In the genomic region with DNA sequence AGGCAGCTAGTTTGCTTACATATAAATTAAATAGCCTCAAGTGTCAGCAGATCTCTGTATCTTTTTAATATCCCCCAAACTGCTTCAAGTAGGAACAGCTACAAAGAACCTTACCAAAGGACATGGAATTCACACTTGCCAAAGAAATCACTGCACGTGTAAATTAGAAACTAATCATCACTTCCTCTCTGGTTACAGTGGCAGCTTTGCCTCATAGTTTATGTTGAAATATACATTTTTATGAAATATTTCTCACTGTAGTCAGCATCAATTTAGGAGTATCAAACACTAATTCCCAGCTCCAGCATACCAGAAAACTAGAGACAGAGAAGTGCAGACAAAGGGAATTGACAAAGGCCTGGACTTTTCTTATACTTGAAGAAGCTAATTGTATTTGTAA, we compare ENCODE assay signal across 19 cellular contexts.
"Had no signal": no experiment of that assay in that cellular context is flagged by ENCODE, and none has a peak within 500 bp of the region (broad histone marks: within the 10 kb centered on the region; RNA-seq: fewer than 3 reads in every experiment).

No MANE protein-coding gene starts in this region.

- DNase-seq: activated B cell treated with CpG ODN at 0.5 μM for 24 hours; activated CD4-positive, alpha-beta T cell treated with anti-CD3 and anti-CD28 coated beads, Interleukin-2, amount 10 ng/mL, durations not matched to agents 24 days and 14 days; activated CD8-positive, alpha-beta memory T cell treated with anti-CD3 and anti-CD28 coated beads, Interleukin-2, amount 50 U/mL, for 48 hours; activated gamma-delta T cell; activated T-cell treated with anti-CD3 and anti-CD28 coated beads, Interleukin-2, amount 50 U/mL, for 72 hours; effector memory CD4-positive, alpha-beta T cell; hypothalamus; mesendoderm; natural killer cell; posterior cingulate gyrus; retina; stimulated activated CD4-positive, alpha-beta T cell treated with anti-CD3 and anti-CD28 coated beads, Interleukin-15, amount 100 ng/mL, for 24 hours; stimulated activated CD4-positive, alpha-beta T cell treated with anti-CD3 and anti-CD28 coated beads, Interleukin-4, amount 100 ng/mL, for 1 hour; stimulated activated naive CD4-positive, alpha-beta T cell; uterus had no signal

- H3K36me3 Mint-ChIP-seq: activated naive CD4-positive, alpha-beta T cell treated with anti-CD3 and anti-CD28 coated beads, Interleukin-2, amount 50 U/mL, for 72 hours; natural killer cell had no signal

- H3K4me3 Mint-ChIP-seq: activated B cell treated with CpG ODN at 0.5 μM for 24 hours; activated CD4-positive, alpha-beta T cell treated with anti-CD3 and anti-CD28 coated beads, Interleukin-2, amount 10 ng/mL, durations not matched to agents 24 days and 14 days; activated T-cell treated with anti-CD3 and anti-CD28 coated beads, Interleukin-2, amount 50 U/mL, for 72 hours; central memory CD8-positive, alpha-beta T cell; natural killer cell had no signal

- H3K4me3 ChIP-seq: tibial nerve, uterus had no signal

- ATAC-seq: activated naive CD4-positive, alpha-beta T cell treated with anti-CD3 and anti-CD28 coated beads, Interleukin-2, amount 50 U/mL, for 72 hours; activated T-cell treated with anti-CD3 and anti-CD28 coated beads, Interleukin-2, amount 50 U/mL, for 72 hours; natural killer cell had no signal

- H3K9me3 Mint-ChIP-seq: activated B cell treated with CpG ODN at 0.5 μM for 24 hours; activated CD4-positive, alpha-beta T cell treated with anti-CD3 and anti-CD28 coated beads, Interleukin-2, amount 10 ng/mL, durations not matched to agents 24 days and 14 days; activated naive CD4-positive, alpha-beta T cell treated with anti-CD3 and anti-CD28 coated beads, Interleukin-2, amount 50 U/mL, for 72 hours; activated T-cell treated with anti-CD3 and anti-CD28 coated beads, Interleukin-2, amount 50 U/mL, for 72 hours; central memory CD8-positive, alpha-beta T cell; natural killer cell had no signal

- H3K27ac Mint-ChIP-seq: activated B cell treated with CpG ODN at 0.5 μM for 24 hours; activated CD4-positive, alpha-beta T cell treated with anti-CD3 and anti-CD28 coated beads, Interleukin-2, amount 10 ng/mL, durations not matched to agents 24 days and 14 days; activated naive CD4-positive, alpha-beta T cell treated with anti-CD3 and anti-CD28 coated beads, Interleukin-2, amount 50 U/mL, for 72 hours; activated T-cell treated with anti-CD3 and anti-CD28 coated beads, Interleukin-2, amount 50 U/mL, for 72 hours; natural killer cell had no signal

- FAIRE-seq: TTC549 had no signal

- H3K4me1 Mint-ChIP-seq: activated B cell treated with CpG ODN at 0.5 μM for 24 hours; activated CD4-positive, alpha-beta T cell treated with anti-CD3 and anti-CD28 coated beads, Interleukin-2, amount 10 ng/mL, durations not matched to agents 24 days and 14 days; central memory CD8-positive, alpha-beta T cell; natural killer cell had no signal

- H3K27me3 Mint-ChIP-seq: activated B cell treated with CpG ODN at 0.5 μM for 24 hours; activated CD4-positive, alpha-beta T cell treated with anti-CD3 and anti-CD28 coated beads, Interleukin-2, amount 10 ng/mL, durations not matched to agents 24 days and 14 days; central memory CD8-positive, alpha-beta T cell had no signal
